In the genomic region with DNA sequence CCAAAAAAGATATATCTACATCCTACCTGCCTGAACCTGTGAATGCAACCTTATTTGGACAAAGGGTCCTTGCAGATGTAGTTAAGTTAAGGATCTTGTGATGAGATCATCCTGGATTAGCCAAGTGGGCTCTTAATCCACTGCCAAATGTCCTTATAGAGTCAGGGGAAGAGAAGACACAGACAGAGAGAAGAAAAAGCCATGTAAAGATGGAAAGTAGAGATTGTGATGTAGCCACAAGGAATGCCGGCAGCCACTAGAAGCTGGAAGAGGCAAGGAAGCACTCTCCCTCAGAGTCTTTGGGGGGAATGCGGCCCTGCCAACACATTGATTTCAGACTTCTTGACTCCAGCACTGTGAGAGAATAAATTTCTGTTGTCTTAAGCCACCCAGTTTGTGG, we compare ENCODE assay signal across 32 cellular contexts. TPM values are rescaled to one million over a fixed set of nuclear protein-coding genes. Genes with fewer than 3 reads are reported as not detected.
DNase-seq lines count a peak whose midpoint lies in the region; ATAC-seq and TF ChIP-seq lines count a peak whose summit lies in the region.
"Had no signal": no experiment of that assay in that cellular context is flagged by ENCODE, and none has a peak within 500 bp of the region (broad histone marks: within the 10 kb centered on the region; RNA-seq: fewer than 3 reads in every experiment).

No MANE protein-coding gene starts in this region.

- H3K27ac ChIP-seq in osteoblast (ENCODE audit: low read depth, low read length) (peak overlapping the region; percentile 7), gastrocnemius medialis (no peak overlapping the region)
- H3K27ac ChIP-seq: BLaER1, cardiac muscle cell, HL-60, tibial artery had no signal

- H4K20me1 ChIP-seq in osteoblast (ENCODE audit: insufficient read depth, low read length) = no peaks in the 10 kb centered on the region
- H4K20me1 ChIP-seq: BLaER1 had no signal

- H3K4me1 ChIP-seq in osteoblast (ENCODE audit: insufficient read depth, low read length) = peaks cover 13% of the 10 kb centered on the region
- no peaks in the 10 kb centered on the region for H3K4me1 ChIP-seq in gastrocnemius medialis
- H3K4me1 ChIP-seq: BLaER1, tibial artery had no signal

- H3K27me3 Mint-ChIP-seq in activated naive CD8-positive, alpha-beta T cell = no peaks in the 10 kb centered on the region
- H3K27me3 Mint-ChIP-seq in activated naive CD8-positive, alpha-beta T cell treated with anti-CD3 and anti-CD28 coated beads for 36 hours = no peaks in the 10 kb centered on the region
- H3K27me3 Mint-ChIP-seq in dendritic cell treated with granulocyte-macrophage colony-stimulating factor and Interleukin-4, amounts not matched to agents 40 ng/mL and 50 ng/mL, for 4 days = peaks cover 4% of the 10 kb centered on the region
- H3K27me3 Mint-ChIP-seq: activated CD8-positive, alpha-beta T cell treated with anti-CD3 and anti-CD28 coated beads for 36 hours had no signal

- H3K9me3 ChIP-seq in osteoblast (ENCODE audit: low read depth, low read length) (no peaks in the 10 kb centered on the region), gastrocnemius medialis (no peaks in the 10 kb centered on the region)
- H3K9me3 ChIP-seq: BLaER1, tibial artery had no signal

- intact Hi-C loops in dendritic cell treated with granulocyte-macrophage colony-stimulating factor and Interleukin-4, amounts not matched to agents 40 ng/mL and 50 ng/mL, for 4 days (cut with micrococcal nuclease) = no loop called here
- intact Hi-C loops in gastrocnemius medialis (cut with DNase I; ENCODE audit: low total_unique reads) = no loop called here

- no peak for TF ChIP-seq CTCF in osteoblast (IDR thresholded peaks at IDR 0.05; ENCODE audit: extremely low read depth, low read depth, low read length)
- TF ChIP-seq CTCF in gastrocnemius medialis (IDR thresholded peaks at IDR 0.05 in 4 of 5, conservative IDR thresholded peaks at IDR 0.05 in 1 of 5) = no peak

- H3K4me2 ChIP-seq in osteoblast (ENCODE audit: insufficient read depth, low read length) = no peak overlapping the region
- H3K4me2 ChIP-seq: BLaER1 had no signal

- no peak overlapping the region for H2AFZ ChIP-seq in osteoblast (ENCODE audit: low read length)

- peaks cover 13% of the 10 kb centered on the region for H3K36me3 Mint-ChIP-seq in activated naive CD8-positive, alpha-beta T cell
- H3K36me3 Mint-ChIP-seq in activated naive CD8-positive, alpha-beta T cell treated with anti-CD3 and anti-CD28 coated beads for 36 hours = peaks cover 12% of the 10 kb centered on the region
- peaks cover 12% of the 10 kb centered on the region for H3K36me3 Mint-ChIP-seq in dendritic cell treated with granulocyte-macrophage colony-stimulating factor and Interleukin-4, amounts not matched to agents 40 ng/mL and 50 ng/mL, for 4 days (ENCODE audit: low read depth)
- H3K36me3 Mint-ChIP-seq: natural killer cell had no signal

- no peak for TF ChIP-seq POLR2A in gastrocnemius medialis (IDR thresholded peaks at IDR 0.05)

- H3K27me3 ChIP-seq in osteoblast (ENCODE audit: insufficient read depth, low read length) = no peaks in the 10 kb centered on the region
- no peaks in the 10 kb centered on the region for H3K27me3 ChIP-seq in gastrocnemius medialis
- H3K27me3 ChIP-seq: BLaER1, tibial artery had no signal

- ATAC-seq in gastrocnemius medialis (no peak), GM21360 (IDR thresholded peaks at IDR 0.05; ENCODE audit: unreplicated experiment) (no peak)
- ATAC-seq: activated CD8-positive, alpha-beta T cell treated with anti-CD3 and anti-CD28 coated beads for 36 hours; natural killer cell; stimulated activated naive CD8-positive, alpha-beta T cell treated with anti-CD3 and anti-CD28 coated beads, Interleukin-15, Interleukin-2, amounts not matched to agents 100 U/mL and 50 U/mL, for 24 hours had no signal

- H3K36me3 ChIP-seq in osteoblast (ENCODE audit: insufficient read depth, low read length) (no peaks in the 10 kb centered on the region), gastrocnemius medialis (no peaks in the 10 kb centered on the region)
- H3K36me3 ChIP-seq: BLaER1, cardiac muscle cell, tibial artery had no signal

- no peak overlapping the region for H3K4me3 ChIP-seq in osteoblast (ENCODE audit: insufficient read depth, low read length)
- H3K4me3 ChIP-seq in gastrocnemius medialis = no peak overlapping the region
- H3K4me3 ChIP-seq: BLaER1, cardiac muscle cell, GM12878, tibial artery had no signal

- DNase-seq in activated naive CD8-positive, alpha-beta T cell treated with anti-CD3 and anti-CD28 coated beads for 36 hours = no peak
- DNase-seq in M059J (ENCODE audit: low read depth) = peak; percentile 42
- no peak for DNase-seq in osteoblast (ENCODE audit: insufficient read length, low spot score, missing footprints)
- no peak for DNase-seq in NCI-H1105 (lab: John Stamatoyannopoulos, UW)
- no peak for DNase-seq in gastrocnemius medialis
- DNase-seq: ACHN; activated CD8-positive, alpha-beta T cell treated with anti-CD3 and anti-CD28 coated beads for 36 hours; activated gamma-delta T cell treated with Interleukin-2 at 50 U/mL for 16 hours; activated T-cell treated with anti-CD3 and anti-CD28 coated beads for 4 hours; aorta; COR-L47; dermis blood vessel endothelial cell; DMS79; head of caudate nucleus; natural killer cell; NCI-H1048; NCI-H187; NCI-H526 treated with DMSO at 0.1 percent for 48 hours; stimulated activated CD4-positive, alpha-beta T cell treated with anti-CD3 and anti-CD28 coated beads, Interleukin-15, amount 100 ng/mL, for 24 hours; stimulated activated naive CD8-positive, alpha-beta T cell treated with anti-CD3 and anti-CD28 coated beads, Interleukin-15, Interleukin-2, amounts not matched to agents 100 U/mL and 50 U/mL, for 24 hours; T-helper 9 cell; tibial artery had no signal

- peak overlapping the region; percentile 67 for H3K27ac Mint-ChIP-seq in activated naive CD8-positive, alpha-beta T cell
- H3K27ac Mint-ChIP-seq in activated naive CD8-positive, alpha-beta T cell treated with anti-CD3 and anti-CD28 coated beads for 36 hours = no peak overlapping the region
- peak overlapping the region; percentile 63 for H3K27ac Mint-ChIP-seq in dendritic cell treated with granulocyte-macrophage colony-stimulating factor and Interleukin-4, amounts not matched to agents 40 ng/mL and 50 ng/mL, for 4 days
- H3K27ac Mint-ChIP-seq: activated CD8-positive, alpha-beta T cell treated with anti-CD3 and anti-CD28 coated beads for 36 hours; natural killer cell had no signal

- H3K79me2 ChIP-seq in osteoblast (ENCODE audit: insufficient read depth, low read length) = no peaks in the 10 kb centered on the region

- H3K9me3 Mint-ChIP-seq in activated naive CD8-positive, alpha-beta T cell (ENCODE audit: low read depth) = no peaks in the 10 kb centered on the region
- peaks cover 4% of the 10 kb centered on the region for H3K9me3 Mint-ChIP-seq in activated naive CD8-positive, alpha-beta T cell treated with anti-CD3 and anti-CD28 coated beads for 36 hours
- H3K9me3 Mint-ChIP-seq in dendritic cell treated with granulocyte-macrophage colony-stimulating factor and Interleukin-4, amounts not matched to agents 40 ng/mL and 50 ng/mL, for 4 days = peaks cover 8% of the 10 kb centered on the region
- H3K9me3 Mint-ChIP-seq: natural killer cell had no signal

- in situ Hi-C loops in gastrocnemius medialis (cut with MboI; ENCODE audit: low sequenced_read_pairs in 4 of 4) = no loop called here

- H3K4me1 Mint-ChIP-seq in activated naive CD8-positive, alpha-beta T cell (ENCODE audit: low read depth) = peaks cover 43% of the 10 kb centered on the region
- peaks cover 48% of the 10 kb centered on the region for H3K4me1 Mint-ChIP-seq in activated naive CD8-positive, alpha-beta T cell treated with anti-CD3 and anti-CD28 coated beads for 36 hours
- peaks cover 61% of the 10 kb centered on the region for H3K4me1 Mint-ChIP-seq in dendritic cell treated with granulocyte-macrophage colony-stimulating factor and Interleukin-4, amounts not matched to agents 40 ng/mL and 50 ng/mL, for 4 days (ENCODE audit: low read depth)
- H3K4me1 Mint-ChIP-seq: natural killer cell had no signal

- H3K4me3 Mint-ChIP-seq in activated naive CD8-positive, alpha-beta T cell = no peak overlapping the region
- H3K4me3 Mint-ChIP-seq in activated naive CD8-positive, alpha-beta T cell treated with anti-CD3 and anti-CD28 coated beads for 36 hours = no peak overlapping the region
- no peak overlapping the region for H3K4me3 Mint-ChIP-seq in dendritic cell treated with granulocyte-macrophage colony-stimulating factor and Interleukin-4, amounts not matched to agents 40 ng/mL and 50 ng/mL, for 4 days
- H3K4me3 Mint-ChIP-seq: activated CD8-positive, alpha-beta T cell treated with anti-CD3 and anti-CD28 coated beads for 36 hours; natural killer cell had no signal

RNA-seq across cellular contexts. Expression of a gene that starts 16.2 kb away (rescaled TPM):
- total RNA-seq in activated naive CD8-positive, alpha-beta T cell treated with anti-CD3 and anti-CD28 coated beads for 36 hours = under 1 TPM in 1 of 2 experiments, not detected in 1; 0.36 TPM
- 1.9 and 4.3 TPM in 2 replicates for total RNA-seq in M059J (2014; rRNA removed; shearing (Covaris generic))
- total RNA-seq in osteoblast = 0.88 and 1.8 TPM in 2 replicates
- 10 to 100 TPM in 1 of 4 donors, 1 to 10 TPM in 3; 3.0 to 16.0 (median 6.8) TPM for total RNA-seq in gastrocnemius medialis
- total RNA-seq: cardiac muscle cell, dermis blood vessel endothelial cell, endothelial cell of umbilical vein, GM12878, LHCN-M2, natural killer cell had no signal

RNA-seq across cellular contexts. Expression of a gene that starts 35.0 kb away (rescaled TPM):
- total RNA-seq in activated naive CD8-positive, alpha-beta T cell treated with anti-CD3 and anti-CD28 coated beads for 36 hours = 100 to 1,000 TPM; 194 to 204 TPM
- not detected in 2 replicates for total RNA-seq in M059J (2014; rRNA removed; shearing (Covaris generic))
- total RNA-seq in osteoblast (not detected in 2 replicates), gastrocnemius medialis (1 to 10 TPM in 1 of 4 donors, under 1 TPM in 2, not detected in 1; 0.16 to 1.5 (median 0.35) TPM)
- total RNA-seq: dermis blood vessel endothelial cell, endothelial cell of umbilical vein, LHCN-M2, RPMI7951 had no signal

RNA-seq across cellular contexts. Expression of a gene that starts 45.6 kb away (rescaled TPM):
- 10 to 100 TPM; 11.4 to 13.1 TPM for total RNA-seq in activated naive CD8-positive, alpha-beta T cell treated with anti-CD3 and anti-CD28 coated beads for 36 hours
- total RNA-seq in M059J (2014; rRNA removed; shearing (Covaris generic)) = 267 and 322 TPM in 2 replicates
- total RNA-seq in osteoblast (10.5 and 11.2 TPM in 2 replicates), gastrocnemius medialis (1,000 to 10,000 TPM in 1 of 4 donors, 100 to 1,000 TPM in 1, 10 to 100 TPM in 2; 29.1 to 1,155 (median 83.4) TPM)

Comparison
In these comparisons a context has a peak if more than half of its experiments do, and no peak if none do; other contexts are left out.
1. RNA of a gene that starts 35.0 kb away (total RNA-seq): 194 to 204 TPM in activated naive CD8-positive, alpha-beta T cell treated with anti-CD3 and anti-CD28 coated beads for 36 hours; 0.16 to 1.5 TPM in gastrocnemius medialis, not detected in M059J and not detected in osteoblast; every median in the first group is over 10 times any median in the second.